Comparison of ENCODE assay signal across 13 cellular contexts in genomic region chr1:34547043-34547674, GRCh38.
DNase-seq lines count a peak whose midpoint lies in the region; ATAC-seq and TF ChIP-seq lines count a peak whose summit lies in the region.
"Had no signal": no experiment of that assay in that cellular context is flagged by ENCODE, and none has a peak within 500 bp of the region (broad histone marks: within the 10 kb centered on the region; RNA-seq: fewer than 3 reads in every experiment).

No MANE protein-coding gene starts in this region.

- H3K36me3 ChIP-seq in breast epithelium, result no peaks in the 10 kb centered on the region
- no peaks in the 10 kb centered on the region for H3K36me3 ChIP-seq in NT2/D1 (ENCODE audit: insufficient read depth, insufficient read length, low read length)
- H3K36me3 ChIP-seq in upper lobe of right lung, result no peaks in the 10 kb centered on the region
- H3K36me3 ChIP-seq in osteoblast (ENCODE audit: insufficient read depth, low read length), result no peaks in the 10 kb centered on the region
- H3K36me3 ChIP-seq: BLaER1 had no signal

- no peaks in the 10 kb centered on the region for H3K9me3 ChIP-seq in breast epithelium
- no peaks in the 10 kb centered on the region for H3K9me3 ChIP-seq in NT2/D1 (ENCODE audit: insufficient read depth, low read length)
- H3K9me3 ChIP-seq in upper lobe of right lung, result no peaks in the 10 kb centered on the region
- peaks cover under 1% of the 10 kb centered on the region for H3K9me3 ChIP-seq in osteoblast (ENCODE audit: low read depth, low read length)
- H3K9me3 ChIP-seq: BLaER1 had no signal

- POLR2A ChIA-PET in MCF 10A (lab: Yijun Ruan, JAX), result no interaction called here

- H3K9ac ChIP-seq in NT2/D1 (ENCODE audit: insufficient read length, low read depth), result no peak overlapping the region
- H3K9ac ChIP-seq: BLaER1 had no signal

- H2AFZ ChIP-seq in osteoblast (ENCODE audit: low read length), result no peak overlapping the region

- peak; percentile 84 for ATAC-seq in upper lobe of right lung
- no peak for ATAC-seq in HG02588 (IDR thresholded peaks at IDR 0.05; ENCODE audit: unreplicated experiment)
- ATAC-seq: natural killer cell; stimulated activated effector memory CD8-positive, alpha-beta T cell treated with anti-CD3 and anti-CD28 coated beads, Interleukin-12 subunit alpha, Interleukin-12 subunit beta, amount 100 ng/mL, for 72 hours had no signal

- peaks cover 0 to 7% of the 10 kb centered on the region in 2 donors for H3K27me3 ChIP-seq in breast epithelium
- H3K27me3 ChIP-seq in NT2/D1 (ENCODE audit: insufficient read depth, insufficient read length), result no peaks in the 10 kb centered on the region
- peaks cover 4% of the 10 kb centered on the region for H3K27me3 ChIP-seq in upper lobe of right lung
- no peaks in the 10 kb centered on the region for H3K27me3 ChIP-seq in osteoblast (ENCODE audit: insufficient read depth, low read length)
- H3K27me3 ChIP-seq: BLaER1 had no signal

- CTCF ChIA-PET in MCF 10A (lab: Yijun Ruan, JAX), result interaction anchor here (0.6 to 1.2 kb wide), 3 partner anchors 14 to 912 kb away, joined by 3 to 4 read pairs (median 3); no protein-coding TSS in a partner anchor

- H4K20me1 ChIP-seq in osteoblast (ENCODE audit: insufficient read depth, low read length), result no peaks in the 10 kb centered on the region
- H4K20me1 ChIP-seq: BLaER1 had no signal

- H3K4me1 Mint-ChIP-seq in MCF 10A (ENCODE audit: insufficient read depth, unreplicated experiment) (no peaks in the 10 kb centered on the region), glutamatergic neuron (ENCODE audit: low read depth, unreplicated experiment) (no peaks in the 10 kb centered on the region)
- H3K4me1 Mint-ChIP-seq: natural killer cell; stimulated activated effector memory CD8-positive, alpha-beta T cell treated with anti-CD3 and anti-CD28 coated beads, Interleukin-12 subunit alpha, Interleukin-12 subunit beta, amount 100 ng/mL, for 72 hours had no signal

- no peaks in the 10 kb centered on the region for H3K36me3 Mint-ChIP-seq in MCF 10A (ENCODE audit: insufficient read depth, unreplicated experiment)
- peaks cover 3% of the 10 kb centered on the region for H3K36me3 Mint-ChIP-seq in glutamatergic neuron (ENCODE audit: unreplicated experiment)
- H3K36me3 Mint-ChIP-seq: natural killer cell; stimulated activated effector memory CD8-positive, alpha-beta T cell treated with anti-CD3 and anti-CD28 coated beads, Interleukin-12 subunit alpha, Interleukin-12 subunit beta, amount 100 ng/mL, for 72 hours had no signal

- no peak for TF ChIP-seq CTCF in MCF 10A (IDR thresholded peaks at IDR 0.05; ENCODE audit: unreplicated experiment)
- TF ChIP-seq CTCF in breast epithelium (IDR thresholded peaks at IDR 0.05), result no peak
- peak; percentile 56 for TF ChIP-seq CTCF in glutamatergic neuron (IDR thresholded peaks at IDR 0.05; ENCODE audit: partially characterized antibody, unreplicated experiment)
- TF ChIP-seq CTCF in upper lobe of right lung (IDR thresholded peaks at IDR 0.05), result peak; percentile 38
- no peak for TF ChIP-seq CTCF in osteoblast (IDR thresholded peaks at IDR 0.05; ENCODE audit: extremely low read depth, low read depth, low read length)

- H3K4me3 ChIP-seq in breast epithelium (no peak overlapping the region), NT2/D1 (ENCODE audit: insufficient read length, low read depth) (no peak overlapping the region), upper lobe of right lung (no peak overlapping the region), osteoblast (ENCODE audit: insufficient read depth, low read length) (no peak overlapping the region)
- H3K4me3 ChIP-seq: BLaER1 had no signal

- H3K27ac Mint-ChIP-seq in MCF 10A (ENCODE audit: low read depth, unreplicated experiment), result no peak overlapping the region
- no peak overlapping the region for H3K27ac Mint-ChIP-seq in glutamatergic neuron (ENCODE audit: unreplicated experiment)
- H3K27ac Mint-ChIP-seq: natural killer cell; stimulated activated effector memory CD8-positive, alpha-beta T cell treated with anti-CD3 and anti-CD28 coated beads, Interleukin-12 subunit alpha, Interleukin-12 subunit beta, amount 100 ng/mL, for 72 hours had no signal

- H3K4me1 ChIP-seq in breast epithelium (no peaks in the 10 kb centered on the region), NT2/D1 (ENCODE audit: insufficient read depth, insufficient read length) (peaks cover 2% of the 10 kb centered on the region), upper lobe of right lung (no peaks in the 10 kb centered on the region), osteoblast (ENCODE audit: insufficient read depth, low read length) (no peaks in the 10 kb centered on the region)
- H3K4me1 ChIP-seq: BLaER1 had no signal

- H3K27me3 Mint-ChIP-seq in MCF 10A (ENCODE audit: insufficient read depth, unreplicated experiment) (no peaks in the 10 kb centered on the region), glutamatergic neuron (ENCODE audit: unreplicated experiment) (no peaks in the 10 kb centered on the region)

- H3K27ac ChIP-seq in breast epithelium (no peak overlapping the region), upper lobe of right lung (no peak overlapping the region), osteoblast (ENCODE audit: low read depth, low read length) (no peak overlapping the region)
- H3K27ac ChIP-seq: BLaER1 had no signal

- H3K9me3 Mint-ChIP-seq in MCF 10A (ENCODE audit: unreplicated experiment) (peaks cover 23% of the 10 kb centered on the region), glutamatergic neuron (ENCODE audit: unreplicated experiment) (peaks cover 7% of the 10 kb centered on the region)
- H3K9me3 Mint-ChIP-seq: natural killer cell; stimulated activated effector memory CD8-positive, alpha-beta T cell treated with anti-CD3 and anti-CD28 coated beads, Interleukin-12 subunit alpha, Interleukin-12 subunit beta, amount 100 ng/mL, for 72 hours had no signal

- DNase-seq in MCF 10A (ENCODE audit: unreplicated experiment) (peak; percentile 80), breast epithelium (ENCODE audit: low spot score in 2 of 2) (no peak), NT2/D1 (ENCODE audit: low read depth, low spot score) (peak; percentile 63), glutamatergic neuron (no peak), upper lobe of right lung (no peak), NCI-H1092 treated with DMSO at 0.1 percent for 48 hours (lab: John Stamatoyannopoulos, UW) (no peak), osteoblast (ENCODE audit: insufficient read length, low spot score, missing footprints) (no peak)
- DNase-seq: natural killer cell, NCI-H345, T-helper 2 cell had no signal

- H3K79me2 ChIP-seq in osteoblast (ENCODE audit: insufficient read depth, low read length), result no peaks in the 10 kb centered on the region

- no peak overlapping the region for H3K4me2 ChIP-seq in osteoblast (ENCODE audit: insufficient read depth, low read length)
- H3K4me2 ChIP-seq: BLaER1 had no signal

- intact Hi-C loops in MCF 10A (cut with micrococcal nuclease), result no loop called here
- intact Hi-C loops in breast epithelium (cut with DNase I; ENCODE audit: low total_unique reads), result no loop called here
- intact Hi-C loops in upper lobe of right lung (cut with DNase I), result no loop called here

- H3K4me3 Mint-ChIP-seq in MCF 10A (ENCODE audit: unreplicated experiment) (no peak overlapping the region), glutamatergic neuron (ENCODE audit: unreplicated experiment) (no peak overlapping the region)
- H3K4me3 Mint-ChIP-seq: natural killer cell; stimulated activated effector memory CD8-positive, alpha-beta T cell treated with anti-CD3 and anti-CD28 coated beads, Interleukin-12 subunit alpha, Interleukin-12 subunit beta, amount 100 ng/mL, for 72 hours had no signal

- TF ChIP-seq POLR2A in breast epithelium (IDR thresholded peaks at IDR 0.05), result no peak

- no TSS peak for BruUV-seq in MCF 10A (replicated peaks; lab: Mats Ljungman, UMichigan)

Comparison
In these comparisons a context has a peak if more than half of its experiments do, and no peak if none do; other contexts are left out.
1. DNase-seq: peak in MCF 10A (single experiment) and NT2/D1 (single experiment); none in breast epithelium (0 of 2), glutamatergic neuron (single experiment), upper lobe of right lung (single experiment), NCI-H1092 treated with DMSO at 0.1 percent for 48 hours (single experiment) and osteoblast (single experiment).
2. CTCF ChIP-seq: peak in glutamatergic neuron (single experiment) and upper lobe of right lung (single experiment); none in MCF 10A (single experiment), breast epithelium (0 of 3) and osteoblast (single experiment).